9 cellular contexts compared by ENCODE assay signal in the genomic region with DNA sequence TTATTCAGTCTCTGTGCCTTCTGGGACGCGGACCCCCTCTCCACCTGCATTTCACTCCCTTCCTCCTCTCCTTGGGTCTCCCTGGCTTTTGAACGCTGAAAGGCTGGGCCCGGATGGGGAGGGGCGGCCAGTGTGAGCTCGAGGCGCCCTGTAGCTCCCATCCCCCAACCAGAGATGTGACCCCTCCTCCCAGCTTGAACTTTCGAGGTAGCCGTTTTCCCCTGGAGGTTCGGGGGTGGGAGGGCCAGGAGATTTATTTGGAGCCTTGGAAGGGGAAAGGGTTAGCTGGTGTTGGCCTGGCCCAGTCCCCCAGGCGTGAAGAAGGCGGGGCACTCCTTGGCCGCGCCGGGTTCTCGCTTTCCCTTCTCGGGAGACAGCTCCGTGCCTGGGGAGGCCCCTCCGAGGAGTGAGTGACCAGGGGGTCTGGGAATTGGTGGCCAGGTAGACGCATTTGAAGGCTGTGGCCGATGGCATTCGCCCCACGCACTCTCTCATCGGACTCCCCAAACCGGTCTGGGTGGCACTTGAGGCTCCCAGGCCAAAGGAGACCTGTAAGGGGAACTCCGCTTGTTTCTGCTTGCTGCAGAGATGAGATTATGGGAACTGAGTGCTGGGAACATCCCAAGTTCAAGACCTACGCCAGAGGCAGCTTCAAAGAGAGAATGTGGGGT. TPM values are rescaled to one million over a fixed set of nuclear protein-coding genes. Genes with fewer than 3 reads are reported as not detected.
DNase-seq lines count a peak whose midpoint lies in the region; ATAC-seq and TF ChIP-seq lines count a peak whose summit lies in the region.
"Had no signal": no experiment of that assay in that cellular context is flagged by ENCODE, and none has a peak within 500 bp of the region (broad histone marks: within the 10 kb centered on the region; RNA-seq: fewer than 3 reads in every experiment).

No MANE protein-coding gene starts in this region.

- H3K4me3 ChIP-seq in GM06990 (replicated peaks; ENCODE audit: low read depth, low read length): peak overlapping the region; percentile 78
- peak overlapping the region; percentile 77 for H3K4me3 ChIP-seq in OCI-LY1 (ENCODE audit: low read depth, low read length, poor library complexity, severe bottlenecking)
- peak overlapping the region; percentile 76 to 88 for H3K4me3 ChIP-seq in body of pancreas
- peak overlapping the region; percentile 75 for H3K4me3 ChIP-seq in smooth muscle cell

- peaks cover 18% of the 10 kb centered on the region for H3K4me1 ChIP-seq in OCI-LY1 (ENCODE audit: insufficient read depth, low read length, severe bottlenecking)
- H3K4me1 ChIP-seq in body of pancreas: peaks cover 42% of the 10 kb centered on the region
- peaks cover 4% of the 10 kb centered on the region for H3K4me1 ChIP-seq in smooth muscle cell (ENCODE audit: low read depth)

- H2AFZ ChIP-seq in OCI-LY1 (ENCODE audit: low read length) (no peak overlapping the region), smooth muscle cell (ENCODE audit: low read depth) (peak overlapping the region; percentile 83)

- H3K4me2 ChIP-seq in OCI-LY1 (ENCODE audit: low read length) (peak overlapping the region; percentile 90), smooth muscle cell (peak overlapping the region; percentile 94)

- DNase-seq in GM06990 (ENCODE audit: extremely low read depth, insufficient read length) (peak; percentile 36), body of pancreas (peak; percentile 57 to 73 (median 66)), iPS-NIHi11 (ENCODE audit: low spot score) (peak; percentile 58), smooth muscle cell (lab: John Stamatoyannopoulos, UW; ENCODE audit: unreplicated experiment) (no peak)

- H3K9me3 ChIP-seq in OCI-LY1 (ENCODE audit: low read length) (no peaks in the 10 kb centered on the region), body of pancreas (no peaks in the 10 kb centered on the region), smooth muscle cell (replicated peaks; ENCODE audit: low read depth) (no peaks in the 10 kb centered on the region)

- H3K36me3 ChIP-seq in GM06990 (ENCODE audit: control insufficient read depth, insufficient read depth, low read length) (peaks cover 2% of the 10 kb centered on the region), OCI-LY1 (ENCODE audit: insufficient read depth, low read length) (peaks cover 27% of the 10 kb centered on the region; the same call in 1 of the 2 replicates), body of pancreas (replicated peaks in 1 of 2; ENCODE audit: insufficient read depth in 1 of 2, low read depth in 2 of 2) (no peaks in the 10 kb centered on the region), smooth muscle cell (ENCODE audit: low read depth) (no peaks in the 10 kb centered on the region)

- peak overlapping the region; percentile 49 for H3K27ac ChIP-seq in OCI-LY1 (ENCODE audit: low read depth, low read length, poor library complexity, severe bottlenecking)
- peak overlapping the region; percentile 48 to 76 (median 62) for H3K27ac ChIP-seq in body of pancreas
- no peak overlapping the region for H3K27ac ChIP-seq in smooth muscle cell (ENCODE audit: low read depth)

- no peaks in the 10 kb centered on the region for H3F3A ChIP-seq in OCI-LY1 (ENCODE audit: insufficient read depth, low read length)
- no peaks in the 10 kb centered on the region for H3F3A ChIP-seq in smooth muscle cell (ENCODE audit: low read depth)

- H3K9me2 ChIP-seq in OCI-LY1 (ENCODE audit: low read depth, low read length): no peaks in the 10 kb centered on the region

- ATAC-seq in body of pancreas: peak; percentile 45
- no peak for ATAC-seq in GM19467 (IDR thresholded peaks at IDR 0.05; ENCODE audit: unreplicated experiment)
- ATAC-seq in GM18861 (IDR thresholded peaks at IDR 0.05; ENCODE audit: unreplicated experiment): no peak
- no peak for ATAC-seq in GM21825 (IDR thresholded peaks at IDR 0.05; ENCODE audit: unreplicated experiment)

- TF ChIP-seq CTCF in GM06990 (IDR thresholded peaks at IDR 0.05; ENCODE audit: insufficient read depth, low read length, poor library complexity, severe bottlenecking): no peak
- TF ChIP-seq CTCF in OCI-LY1 (IDR thresholded peaks at IDR 0.05; ENCODE audit: low read length): no peak
- no peak for TF ChIP-seq CTCF in body of pancreas (IDR thresholded peaks at IDR 0.05)
- no peak for TF ChIP-seq CTCF in smooth muscle cell (IDR thresholded peaks at IDR 0.05; ENCODE audit: borderline replicate concordance, insufficient read depth, poor library complexity, severe bottlenecking)

- intact Hi-C loops in body of pancreas (cut with DNase I): no loop called here

- H3K27me3 ChIP-seq in GM06990 (replicated peaks; ENCODE audit: control insufficient read depth, insufficient read depth, low read length) (no peaks in the 10 kb centered on the region), OCI-LY1 (ENCODE audit: insufficient read depth, low read length) (no peaks in the 10 kb centered on the region), body of pancreas (no peaks in the 10 kb centered on the region), smooth muscle cell (ENCODE audit: low read depth) (no peaks in the 10 kb centered on the region)

- 2 to 3% methylated on average over 12 to 20 of the region's 27 CpGs for WGBS in body of pancreas, 2 donors
- 6% methylated on average over 27 of the region's 27 CpGs for WGBS in smooth muscle cell (ENCODE audit: low lambda C conversion rate)

- H3K79me2 ChIP-seq in OCI-LY1 (ENCODE audit: insufficient read depth, low read length) (no peaks in the 10 kb centered on the region), smooth muscle cell (ENCODE audit: low read depth) (no peaks in the 10 kb centered on the region)

- TF ChIP-seq POLR2A in body of pancreas (IDR thresholded peaks at IDR 0.05): peak; percentile 8 to 68 (median 61)

- H3K9ac ChIP-seq in OCI-LY1 (ENCODE audit: low read length) (peak overlapping the region; percentile 73), smooth muscle cell (ENCODE audit: low read depth) (peak overlapping the region; percentile 4)

- H4K20me1 ChIP-seq in OCI-LY1 (ENCODE audit: insufficient read depth, low read length) (no peaks in the 10 kb centered on the region), smooth muscle cell (ENCODE audit: low read depth) (peaks cover 3% of the 10 kb centered on the region)

RNA-seq across cellular contexts. Expression of a gene that starts 0.9 kb away (rescaled TPM):
- total RNA-seq in body of pancreas (10 to 100 TPM in 1 of 2 donors, 1 to 10 TPM in 1; 4.9 to 32.4 TPM), smooth muscle cell (21.0 and 40.6 TPM in 2 replicates)
- 14.2 and 16.2 TPM in 2 replicates for polyA plus RNA-seq in smooth muscle cell

RNA-seq across cellular contexts. Expression of a gene that starts 8.8 kb away (rescaled TPM):
- total RNA-seq in body of pancreas (not detected), smooth muscle cell (not detected in 2 replicates)
- polyA plus RNA-seq in smooth muscle cell: not detected in 2 replicates

RNA-seq across cellular contexts. Expression of a gene that starts 52.0 kb away (rescaled TPM):
- total RNA-seq in body of pancreas (not detected), smooth muscle cell (not detected in 2 replicates)
- polyA plus RNA-seq in smooth muscle cell: not detected in 2 replicates
- total RNA-seq: NCI-H460 had no signal
